18 cellular contexts compared by ENCODE assay signal in the genomic region with DNA sequence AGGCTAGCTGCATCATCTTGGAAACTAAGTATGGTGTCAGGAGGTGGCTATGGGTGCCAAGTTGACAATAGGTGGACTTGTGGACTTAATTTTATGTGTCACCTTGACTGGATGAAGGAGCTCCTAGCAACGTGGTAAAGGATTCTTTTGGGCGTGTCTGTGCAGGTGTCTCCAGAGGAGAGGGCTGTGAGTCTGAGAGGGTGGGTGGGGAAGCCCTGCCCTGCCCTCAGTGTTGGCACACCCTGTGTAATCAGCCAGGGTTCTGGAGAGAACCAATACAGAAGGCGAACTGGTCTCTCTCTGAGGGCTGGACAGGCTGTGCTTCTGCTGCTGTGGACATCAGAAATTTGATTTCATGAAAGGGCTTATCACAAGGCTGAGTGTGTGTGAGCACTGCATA.
"Had no signal": no experiment of that assay in that cellular context is flagged by ENCODE, and none has a peak within 500 bp of the region (broad histone marks: within the 10 kb centered on the region; RNA-seq: fewer than 3 reads in every experiment).

No MANE protein-coding gene starts in this region.

- DNase-seq: activated CD4-positive, alpha-beta T cell treated with anti-CD3 and anti-CD28 coated beads, Interleukin-2, amount 10 ng/mL, durations not matched to agents 24 days and 14 days; activated CD8-positive, alpha-beta T cell treated with anti-CD3 and anti-CD28 coated beads for 36 hours; activated naive CD4-positive, alpha-beta T cell treated with anti-CD3 and anti-CD28 coated beads, Interleukin-2, amount 10 ng/mL, durations not matched to agents 7 days and 5 days; activated T-cell treated with anti-CD3 and anti-CD28 coated beads, Interleukin-2, amount 50 U/mL, for 1 hour; brain microvascular endothelial cell; effector CD4-positive, alpha-beta T cell; foreskin fibroblast; midbrain; nephron progenitor cell; nucleus accumbens; stimulated activated CD4-positive, alpha-beta T cell treated with anti-CD3 and anti-CD28 coated beads, Interleukin-12 subunit alpha, Interleukin-12 subunit beta, amount 100 ng/mL, for 4 hours; stimulated activated CD4-positive, alpha-beta T cell treated with anti-CD3 and anti-CD28 coated beads, Interleukin-1b, Interleukin-23, amount 100 ng/mL, for 48 hours; stimulated activated CD8-positive, alpha-beta memory T cell treated with anti-CD3 and anti-CD28 coated beads, Interleukin-4, amount 100 ng/mL, for 48 hours; stimulated activated naive CD4-positive, alpha-beta T cell; T-helper 1 cell; T1000; thyroid gland; uterus had no signal

- H3K4me3 ChIP-seq: thyroid gland, uterus had no signal

- H3K27me3 ChIP-seq: thyroid gland, uterus had no signal

- ATAC-seq: activated CD8-positive, alpha-beta T cell treated with anti-CD3 and anti-CD28 coated beads for 36 hours had no signal

- H3K36me3 ChIP-seq: brain microvascular endothelial cell, thyroid gland, uterus had no signal

- H3K27ac ChIP-seq: brain microvascular endothelial cell, thyroid gland, uterus had no signal

- H3K4me1 ChIP-seq: thyroid gland, uterus had no signal

- H3K9me3 ChIP-seq: thyroid gland, uterus had no signal
